In genomic region chr14:45199246-45199645, GRCh38 we compare ENCODE assay signal across 13 cellular contexts. TPM values are rescaled to one million over a fixed set of nuclear protein-coding genes. Genes with fewer than 3 reads are reported as not detected.
DNase-seq lines count a peak whose midpoint lies in the region; ATAC-seq and TF ChIP-seq lines count a peak whose summit lies in the region.
"Had no signal": no experiment of that assay in that cellular context is flagged by ENCODE, and none has a peak within 500 bp of the region (broad histone marks: within the 10 kb centered on the region; RNA-seq: fewer than 3 reads in every experiment).

No MANE protein-coding gene starts in this region.

- H3K4me1 ChIP-seq in skeletal muscle satellite cell (ENCODE audit: control insufficient read depth, insufficient read depth, low read length): peaks cover 17% of the 10 kb centered on the region

- TF ChIP-seq CTCF in fibroblast of mammary gland (conservative IDR thresholded peaks at IDR 0.05; ENCODE audit: control insufficient read depth, insufficient read depth, low read depth, low read length) (no peak), GM20000 (IDR thresholded peaks at IDR 0.05; ENCODE audit: extremely low read depth, missing control alignments) (no peak)

- H3K4me3 ChIP-seq in fibroblast of mammary gland (ENCODE audit: control insufficient read depth, low read depth, low read length): no peak overlapping the region
- H3K4me3 ChIP-seq in skeletal muscle satellite cell (ENCODE audit: low read length): no peak overlapping the region

- H3K9me3 ChIP-seq in skeletal muscle satellite cell (replicated peaks; ENCODE audit: low read length): no peaks in the 10 kb centered on the region

- H3K36me3 ChIP-seq in skeletal muscle satellite cell (ENCODE audit: insufficient read depth, low read length): peaks cover 10% of the 10 kb centered on the region

- peak overlapping the region; percentile 11 for H3K4me2 ChIP-seq in skeletal muscle satellite cell (ENCODE audit: low read length)

- H3K9ac ChIP-seq in skeletal muscle satellite cell (ENCODE audit: low read depth, low read length): peak overlapping the region; percentile 57

- DNase-seq in GM04504 (ENCODE audit: low read depth) (peak; percentile 17), amniotic epithelial cell (ENCODE audit: low read depth) (peak; percentile 77), fibroblast of mammary gland (ENCODE audit: low read depth) (peak; percentile 76), NK-92 (lab: John Stamatoyannopoulos, UW; ENCODE audit: unreplicated experiment) (no peak), GM20000 (ENCODE audit: low spot score) (no peak)
- DNase-seq: activated CD8-positive, alpha-beta T cell treated with anti-CD3 and anti-CD28 coated beads for 36 hours; anterior cingulate cortex; CD4-positive, alpha-beta T cell; effector CD8-positive, alpha-beta T cell; glutamatergic neuron had no signal

- no peak for ATAC-seq in GM18867 (IDR thresholded peaks at IDR 0.05; ENCODE audit: unreplicated experiment)
- ATAC-seq: activated CD8-positive, alpha-beta T cell treated with anti-CD3 and anti-CD28 coated beads for 36 hours; activated T-helper 17 cell treated with anti-CD3 and anti-CD28 coated beads, Interleukin-2, amount 50 U/mL, for 72 hours had no signal

- H3K27me3 ChIP-seq in skeletal muscle satellite cell (ENCODE audit: control insufficient read depth, insufficient read depth, low read length): no peaks in the 10 kb centered on the region

RNA-seq across cellular contexts. Expression of gene MIS18BP1, which starts 53.8 kb away (rescaled TPM):
- 28.1 and 28.4 TPM in 2 replicates for total RNA-seq in skeletal muscle satellite cell (2012; rRNA removed)

Comparison
In these comparisons a context has a peak if more than half of its experiments do, and no peak if none do; other contexts are left out.
1. DNase-seq: peak in GM04504 (single experiment), amniotic epithelial cell (single experiment) and fibroblast of mammary gland (single experiment); none in NK-92 (single experiment) and GM20000 (single experiment).